Comparison of ENCODE assay signal across 21 cellular contexts in the genomic region with DNA sequence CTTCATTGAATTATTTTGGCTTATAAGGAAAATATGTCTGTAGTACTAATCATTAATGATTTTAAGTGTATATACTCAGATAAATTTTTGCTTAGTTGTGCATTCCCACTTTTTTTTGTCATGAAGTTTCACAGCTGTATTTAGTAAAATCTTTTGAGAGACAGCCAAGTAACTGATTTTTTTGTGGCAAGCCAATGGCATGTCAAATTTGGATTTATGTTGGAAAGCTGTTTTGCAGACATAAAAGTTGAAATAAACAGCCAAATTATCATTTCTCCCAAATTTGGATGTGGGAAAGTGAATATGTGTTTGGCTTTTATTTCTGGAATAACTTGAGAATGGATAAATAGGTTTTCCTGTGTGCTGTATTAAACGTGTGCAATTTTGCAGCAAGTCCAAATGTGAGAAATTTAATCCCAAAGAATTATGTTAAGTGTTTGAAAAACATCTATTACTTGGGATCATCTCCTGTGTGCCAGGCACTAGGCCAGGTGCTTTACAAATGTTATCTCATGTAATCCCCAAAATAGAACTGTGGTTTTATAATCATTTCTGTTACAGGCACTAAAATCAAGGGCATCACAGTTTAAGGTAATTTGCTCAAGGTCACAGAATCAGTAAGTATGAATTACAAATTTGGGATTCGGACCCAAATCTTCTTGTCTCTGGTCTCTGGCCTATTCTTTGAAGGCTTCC.
"Had no signal": no experiment of that assay in that cellular context is flagged by ENCODE, and none has a peak within 500 bp of the region (broad histone marks: within the 10 kb centered on the region; RNA-seq: fewer than 3 reads in every experiment).

No MANE protein-coding gene starts in this region.

- H3K27me3 Mint-ChIP-seq: natural killer cell treated with Interleukin-12 subunit alpha and Interleukin-12 subunit beta and Interleukin-15 and Interleukin-18, amount 100 ng/mL, for 72 hours; progenitor cell of endocrine pancreas; stimulated activated memory B cell treated with anti-CD40 and anti-IgM and Interleukin-4, amounts not matched to agents 10 μg/mL and 1 μg/mL and 100 μg/mL, for 72 hours; stimulated activated naive CD8-positive, alpha-beta T cell treated with anti-CD3 and anti-CD28 coated beads, Interleukin-15, Interleukin-2, amounts not matched to agents 100 ng/mL and 50 ng/mL, for 24 hours had no signal

- H3K36me3 Mint-ChIP-seq: natural killer cell treated with Interleukin-12 subunit alpha and Interleukin-12 subunit beta and Interleukin-15 and Interleukin-18, amount 100 ng/mL, for 72 hours; stimulated activated memory B cell treated with anti-CD40 and anti-IgM and Interleukin-4, amounts not matched to agents 10 μg/mL and 1 μg/mL and 100 μg/mL, for 72 hours had no signal

- H3K9me3 ChIP-seq: colonic mucosa, mucosa of descending colon, pancreas, tibial artery, upper lobe of right lung, vagina had no signal

- H3K4me1 ChIP-seq: colonic mucosa, foreskin keratinocyte had no signal

- H3K4me3 ChIP-seq: colonic mucosa, mucosa of descending colon, pancreas, spleen, tibial artery, upper lobe of right lung, vagina had no signal

- DNase-seq: colonic mucosa; effector CD4-positive, alpha-beta T cell; hippocampal formation; left colon; mucosa of descending colon; occipital lobe; pancreas; spleen; stimulated activated CD4-positive, alpha-beta T cell treated with anti-CD3 and anti-CD28 coated beads, Interleukin-15, amount 100 ng/mL, for 24 hours; stimulated activated CD4-positive, alpha-beta T cell treated with anti-CD3 and anti-CD28 coated beads, Interleukin-1b, Interleukin-23, amount 100 ng/mL, for 48 hours; stimulated activated CD4-positive, alpha-beta T cell treated with anti-CD3 and anti-CD28 coated beads, Interleukin-4, amount 100 ng/mL, for 24 hours; tibial artery; upper lobe of right lung had no signal

- H3K36me3 ChIP-seq: colonic mucosa, pancreas, spleen, tibial artery, upper lobe of right lung, vagina had no signal

- ATAC-seq: esophagus mucosa; left colon; mucosa of descending colon; natural killer cell treated with Interleukin-12 subunit alpha and Interleukin-12 subunit beta and Interleukin-15 and Interleukin-18, amount 100 ng/mL, for 72 hours; sciatic nerve; stimulated activated memory B cell treated with anti-CD40 and anti-IgM and Interleukin-4, amounts not matched to agents 10 μg/mL and 1 μg/mL and 100 μg/mL, for 72 hours; upper lobe of right lung had no signal

- H3K27me3 ChIP-seq: colonic mucosa, foreskin keratinocyte, pancreas, spleen, tibial artery, upper lobe of right lung, vagina had no signal

- H3K9me3 Mint-ChIP-seq: stimulated activated naive CD8-positive, alpha-beta T cell treated with anti-CD3 and anti-CD28 coated beads, Interleukin-15, Interleukin-2, amounts not matched to agents 100 ng/mL and 50 ng/mL, for 24 hours had no signal

- H3K4me1 Mint-ChIP-seq: stimulated activated memory B cell treated with anti-CD40 and anti-IgM and Interleukin-4, amounts not matched to agents 10 μg/mL and 1 μg/mL and 100 μg/mL, for 72 hours had no signal

- H3K27ac ChIP-seq: colonic mucosa, foreskin keratinocyte, spleen, tibial artery, upper lobe of right lung, vagina had no signal

- H3K4me3 Mint-ChIP-seq: natural killer cell treated with Interleukin-12 subunit alpha and Interleukin-12 subunit beta and Interleukin-15 and Interleukin-18, amount 100 ng/mL, for 72 hours; stimulated activated memory B cell treated with anti-CD40 and anti-IgM and Interleukin-4, amounts not matched to agents 10 μg/mL and 1 μg/mL and 100 μg/mL, for 72 hours; stimulated activated naive CD8-positive, alpha-beta T cell treated with anti-CD3 and anti-CD28 coated beads, Interleukin-15, Interleukin-2, amounts not matched to agents 100 ng/mL and 50 ng/mL, for 24 hours had no signal

- H3K27ac Mint-ChIP-seq: natural killer cell treated with Interleukin-12 subunit alpha and Interleukin-12 subunit beta and Interleukin-15 and Interleukin-18, amount 100 ng/mL, for 72 hours; progenitor cell of endocrine pancreas; stimulated activated memory B cell treated with anti-CD40 and anti-IgM and Interleukin-4, amounts not matched to agents 10 μg/mL and 1 μg/mL and 100 μg/mL, for 72 hours; stimulated activated naive CD8-positive, alpha-beta T cell treated with anti-CD3 and anti-CD28 coated beads, Interleukin-15, Interleukin-2, amounts not matched to agents 100 ng/mL and 50 ng/mL, for 24 hours had no signal
